In genomic region chr2:212034841-212035585, GRCh38 we compare ENCODE assay signal across 24 cellular contexts.
DNase-seq lines count a peak whose midpoint lies in the region; TF ChIP-seq lines count a peak whose summit lies in the region.
"Had no signal": no experiment of that assay in that cellular context is flagged by ENCODE, and none has a peak within 500 bp of the region (broad histone marks: within the 10 kb centered on the region; RNA-seq: fewer than 3 reads in every experiment).

No MANE protein-coding gene starts in this region.

- H3K36me3 ChIP-seq in left ventricle myocardium inferior, result no peaks in the 10 kb centered on the region
- no peaks in the 10 kb centered on the region for H3K36me3 ChIP-seq in transverse colon
- H3K36me3 ChIP-seq: HAP-1, MG63 had no signal

- no peak for TF ChIP-seq EP300 in transverse colon (IDR thresholded peaks at IDR 0.05; ENCODE audit: low read depth)

- H3K27ac Mint-ChIP-seq in chondrocyte (ENCODE audit: unreplicated experiment), result peak overlapping the region; percentile 47
- H3K27ac Mint-ChIP-seq: CD4-positive, CD25-positive, alpha-beta regulatory T cell; GM23338; HFFc6 had no signal

- no peaks in the 10 kb centered on the region for H3K4me1 ChIP-seq in left ventricle myocardium inferior
- no peaks in the 10 kb centered on the region for H3K4me1 ChIP-seq in transverse colon
- H3K4me1 ChIP-seq: HAP-1 had no signal

- intact Hi-C loops in left ventricle myocardium inferior (cut with micrococcal nuclease) (no loop called here), transverse colon (cut with DNase I; ENCODE audit: low total_unique reads) (no loop called here)

- no peak overlapping the region for H3K4me3 ChIP-seq in left ventricle myocardium inferior
- H3K4me3 ChIP-seq in transverse colon, result no peak overlapping the region
- H3K4me3 ChIP-seq: GM23338, HAP-1, MG63 had no signal

- peak; percentile 4 to 22 for DNase-seq in NCI-H526 (lab: John Stamatoyannopoulos, UW)
- no peak for DNase-seq in NCI-H526 treated with DMSO at 0.1 percent for 48 hours (lab: John Stamatoyannopoulos, UW)
- DNase-seq in chondrocyte (ENCODE audit: low spot score), result no peak
- DNase-seq in lung microvascular endothelial cell (ENCODE audit: low read depth in 2 of 2), result peak; percentile 38 to 41
- DNase-seq in left ventricle myocardium inferior, result no peak
- DNase-seq in transverse colon, result no peak
- DNase-seq in cerebellar nuclear complex (lab: John Stamatoyannopoulos, UW), result no peak
- DNase-seq: CD4-positive, CD25-positive, alpha-beta regulatory T cell; DMS153; DND-41; HFFc6; KG1; MG63; NCI-H1105 treated with DMSO at 0.1 percent for 48 hours; NCI-H146; NCI-H1930; NCI-H2107; NCI-H446; NCI-H524 treated with DMSO at 0.1 percent for 48 hours; SHP77 had no signal

- no peak overlapping the region for H3K4me3 Mint-ChIP-seq in chondrocyte (ENCODE audit: unreplicated experiment)
- H3K4me3 Mint-ChIP-seq: CD4-positive, CD25-positive, alpha-beta regulatory T cell; GM23338; HFFc6 had no signal

- in situ Hi-C loops in transverse colon (cut with MboI; ENCODE audit: low pct_ligation_motif_present in 1 of 4, low pct_unique_long_range_greater_than_20kb in 1 of 4, low sequenced_read_pairs in 3 of 4), result no loop called here

- no peaks in the 10 kb centered on the region for H3K27me3 ChIP-seq in left ventricle myocardium inferior (ENCODE audit: low read depth)
- H3K27me3 ChIP-seq in transverse colon, result no peaks in the 10 kb centered on the region
- H3K27me3 ChIP-seq: MG63 had no signal

- H3K4me1 Mint-ChIP-seq in chondrocyte (ENCODE audit: low read depth), result peaks cover 58% of the 10 kb centered on the region
- H3K4me1 Mint-ChIP-seq: CD4-positive, CD25-positive, alpha-beta regulatory T cell had no signal

- no peak overlapping the region for H3K27ac ChIP-seq in left ventricle myocardium inferior (replicated peaks)
- no peak overlapping the region for H3K27ac ChIP-seq in transverse colon
- H3K27ac ChIP-seq: 22Rv1, RWPE1 had no signal

- H3K27me3 Mint-ChIP-seq in chondrocyte (ENCODE audit: low read depth), result no peaks in the 10 kb centered on the region
- H3K27me3 Mint-ChIP-seq: CD4-positive, CD25-positive, alpha-beta regulatory T cell had no signal

- no peaks in the 10 kb centered on the region for H3K9me3 Mint-ChIP-seq in chondrocyte (ENCODE audit: low read depth)
- H3K9me3 Mint-ChIP-seq: GM23338, HFFc6 had no signal

- no peaks in the 10 kb centered on the region for H3K36me3 Mint-ChIP-seq in chondrocyte (ENCODE audit: low read depth)
- H3K36me3 Mint-ChIP-seq: CD4-positive, CD25-positive, alpha-beta regulatory T cell had no signal

- WGBS in transverse colon (ENCODE audit: low coverage in 1 of 2), 2 donors, result 72 to 73% methylated on average over 4 of the region's 4 CpGs

- TF ChIP-seq CTCF in chondrocyte (IDR thresholded peaks at IDR 0.05) (no peak), left ventricle myocardium inferior (IDR thresholded peaks at IDR 0.05; ENCODE audit: borderline replicate concordance) (no peak), transverse colon (IDR thresholded peaks at IDR 0.05) (no peak)

- no peak for TF ChIP-seq POLR2A in transverse colon (IDR thresholded peaks at IDR 0.05)

- H3K9me3 ChIP-seq in left ventricle myocardium inferior (replicated peaks) (no peaks in the 10 kb centered on the region), transverse colon (no peaks in the 10 kb centered on the region)
- H3K9me3 ChIP-seq: HAP-1, MG63 had no signal

Comparison
In these comparisons a context has a peak if more than half of its experiments do, and no peak if none do; other contexts are left out.
1. DNase-seq: peak in NCI-H526 (2 of 2) and lung microvascular endothelial cell (2 of 2); none in NCI-H526 treated with DMSO at 0.1 percent for 48 hours (single experiment), chondrocyte (single experiment), left ventricle myocardium inferior (single experiment), transverse colon (single experiment) and cerebellar nuclear complex (0 of 2).